ENCODE assay signal across 8 cellular contexts in genomic region chr1:46667782-46668760, GRCh38. TPM values are rescaled to one million over a fixed set of nuclear protein-coding genes. Genes with fewer than 3 reads are reported as not detected.
DNase-seq lines count a peak whose midpoint lies in the region; ATAC-seq, FAIRE-seq and TF ChIP-seq lines count a peak whose summit lies in the region.

A gene with protein sequence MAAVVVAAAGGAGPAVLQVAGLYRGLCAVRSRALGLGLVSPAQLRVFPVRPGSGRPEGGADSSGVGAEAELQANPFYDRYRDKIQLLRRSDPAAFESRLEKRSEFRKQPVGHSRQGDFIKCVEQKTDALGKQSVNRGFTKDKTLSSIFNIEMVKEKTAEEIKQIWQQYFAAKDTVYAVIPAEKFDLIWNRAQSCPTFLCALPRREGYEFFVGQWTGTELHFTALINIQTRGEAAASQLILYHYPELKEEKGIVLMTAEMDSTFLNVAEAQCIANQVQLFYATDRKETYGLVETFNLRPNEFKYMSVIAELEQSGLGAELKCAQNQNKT (minus strand): TSS chr1:46668364. CDS start chr1:46668322, 42 bp downstream.

- H3K27ac ChIP-seq in MM.1S (ENCODE audit: low read length) (no peak within 1 kb of the TSS), heart right ventricle (peak within 1 kb of the TSS; percentile 72 to 92 (median 87)), upper lobe of right lung (peak within 1 kb of the TSS; percentile 82)

- no peaks in the 10 kb centered on the region for H4K20me1 ChIP-seq in MM.1S (ENCODE audit: insufficient read depth, low read length)

- H3K79me2 ChIP-seq in MM.1S (ENCODE audit: low read length), result peaks cover 18% of the 10 kb centered on the region

- peak; percentile 82 for DNase-seq in ELF-1 (ENCODE audit: low read depth, low spot score)
- DNase-seq in H54 (ENCODE audit: insufficient read length, low spot score), result peak; percentile 53
- DNase-seq in MM.1S, result peak; percentile 72
- peak; percentile 30 for DNase-seq in T follicular helper cell (ENCODE audit: low read depth)
- DNase-seq in activated naive CD8-positive, alpha-beta T cell treated with anti-CD3 and anti-CD28 coated beads, Interleukin-2, amount 50 U/mL, for 24 hours, result peak; percentile 65
- peak; percentile 59 to 76 for DNase-seq in heart right ventricle
- DNase-seq in posterior cingulate gyrus, result peak; percentile 48 to 95 (median 70)
- peak; percentile 91 for DNase-seq in upper lobe of right lung

- peak; percentile 92 for ATAC-seq in activated naive CD8-positive, alpha-beta T cell treated with anti-CD3 and anti-CD28 coated beads, Interleukin-2, amount 50 U/mL, for 24 hours
- ATAC-seq in heart right ventricle (peak; percentile 84 to 95 (median 89)), upper lobe of right lung (peak; percentile 94)

- H3K4me1 ChIP-seq in MM.1S (ENCODE audit: low read length) (peaks cover 7% of the 10 kb centered on the region; the same call in 1 of the 2 replicates), heart right ventricle (peaks cover 4 to 32% (median 22%) of the 10 kb centered on the region in 9 donors), upper lobe of right lung (peaks cover 13% of the 10 kb centered on the region)

- intact Hi-C loops in heart right ventricle (cut with DNase I) (loop anchor here in 5 of 10 donors (2.0 to 10.0 kb wide), 4 partner anchors 23 to 56 kb away; partner anchors contain the start of gene MOB3C (in 3 of the 5)), posterior cingulate gyrus (cut with DNase I) (loop anchor here (2.0 to 10.0 kb wide), 2 partner anchors 51 to 63 kb away; partner anchors contain the start of genes EFCAB14 and MKNK1), upper lobe of right lung (cut with DNase I) (no loop called here)

- H3K36me3 Mint-ChIP-seq in activated naive CD8-positive, alpha-beta T cell treated with anti-CD3 and anti-CD28 coated beads, Interleukin-2, amount 50 U/mL, for 24 hours (ENCODE audit: low read depth), result peaks cover 16% of the 10 kb centered on the region

- H3K9me2 ChIP-seq in MM.1S (replicated peaks; ENCODE audit: insufficient read depth, low read length), result no peaks in the 10 kb centered on the region

- H2AFZ ChIP-seq in MM.1S (ENCODE audit: low read length), result peak within 1 kb of the TSS; percentile 90

- H3K9me3 Mint-ChIP-seq in activated naive CD8-positive, alpha-beta T cell treated with anti-CD3 and anti-CD28 coated beads, Interleukin-2, amount 50 U/mL, for 24 hours, result no peaks in the 10 kb centered on the region

- H3K36me3 ChIP-seq in MM.1S (replicated peaks; ENCODE audit: insufficient read depth, low read length) (0 out of 2 replicates have a peak, but pooled peaks cover 2% of the 10 kb centered on the region), heart right ventricle (peaks cover 0 to 32% (median 18%) of the 10 kb centered on the region in 9 donors), upper lobe of right lung (peaks cover 18% of the 10 kb centered on the region)

- no peaks in the 10 kb centered on the region for H3K27me3 Mint-ChIP-seq in activated naive CD8-positive, alpha-beta T cell treated with anti-CD3 and anti-CD28 coated beads, Interleukin-2, amount 50 U/mL, for 24 hours

- H3K27ac Mint-ChIP-seq in activated naive CD8-positive, alpha-beta T cell treated with anti-CD3 and anti-CD28 coated beads, Interleukin-2, amount 50 U/mL, for 24 hours, result peak within 1 kb of the TSS; percentile 67

- H3K4me3 Mint-ChIP-seq in activated naive CD8-positive, alpha-beta T cell treated with anti-CD3 and anti-CD28 coated beads, Interleukin-2, amount 50 U/mL, for 24 hours, result peak within 1 kb of the TSS; percentile 82

- H3F3A ChIP-seq in MM.1S (ENCODE audit: insufficient read depth, low read length), result peaks cover 6% of the 10 kb centered on the region; the same call in 1 of the 2 replicates

- H3K9me3 ChIP-seq in MM.1S (replicated peaks; ENCODE audit: insufficient read depth, low read length), result no peaks in the 10 kb centered on the region
- H3K9me3 ChIP-seq in heart right ventricle, result no peaks in the 10 kb centered on the region
- no peaks in the 10 kb centered on the region for H3K9me3 ChIP-seq in upper lobe of right lung

- H3K9ac ChIP-seq in MM.1S (ENCODE audit: low read length), result peak within 1 kb of the TSS; percentile 73

- TF ChIP-seq CTCF in MM.1S (IDR thresholded peaks at IDR 0.05; ENCODE audit: low read length) (no peak), heart right ventricle (IDR thresholded peaks at IDR 0.05) (no peak), upper lobe of right lung (IDR thresholded peaks at IDR 0.05) (no peak)

- H3K4me3 ChIP-seq in MM.1S (ENCODE audit: low read length), result peak within 1 kb of the TSS; percentile 88
- peak within 1 kb of the TSS; percentile 74 to 99 (median 93) for H3K4me3 ChIP-seq in heart right ventricle
- H3K4me3 ChIP-seq in upper lobe of right lung, result peak within 1 kb of the TSS; percentile 85

- 1% methylated on average over 64 to 75 of the region's 96 CpGs for WGBS in heart right ventricle, 2 donors

- H3K27me3 ChIP-seq in MM.1S (replicated peaks; ENCODE audit: insufficient read depth, low read length) (no peaks in the 10 kb centered on the region), heart right ventricle (no peaks in the 10 kb centered on the region), upper lobe of right lung (no peaks in the 10 kb centered on the region)

- H3K4me1 Mint-ChIP-seq in activated naive CD8-positive, alpha-beta T cell treated with anti-CD3 and anti-CD28 coated beads, Interleukin-2, amount 50 U/mL, for 24 hours, result peaks cover 15% of the 10 kb centered on the region

- FAIRE-seq in H54 (lab: Jason Lieb, UNC), result no peak

- TF ChIP-seq POLR2A in H54 (IDR thresholded peaks at IDR 0.05; ENCODE audit: low read depth, low read length), result peak; percentile 58; the same call in 1 of the 2 replicates

- peak within 1 kb of the TSS; percentile 80 for H3K4me2 ChIP-seq in MM.1S (ENCODE audit: low read depth, low read length)

RNA-seq across cellular contexts. Expression of the gene that starts here (rescaled TPM):
- total RNA-seq in heart right ventricle (100 to 1,000 TPM; 157 to 271 (median 209) TPM), upper lobe of right lung (32.2 TPM)
- polyA plus RNA-seq in heart right ventricle, result 100 to 1,000 TPM in 1 of 2 donors, 10 to 100 TPM in 1; 80.5 to 196 TPM

Comparison
In these comparisons a context has a peak if more than half of its experiments do, and no peak if none do; other contexts are left out.
1. DNase-seq: peak in every context shown above with its lines; median percentile 91 in upper lobe of right lung; 82 in ELF-1; 72 in MM.1S; 70 in posterior cingulate gyrus; 68 in heart right ventricle; 65 in activated naive CD8-positive, alpha-beta T cell treated with anti-CD3 and anti-CD28 coated beads, Interleukin-2, amount 50 U/mL, for 24 hours; 53 in H54; 30 in T follicular helper cell.